8 cellular contexts compared by ENCODE assay signal in genomic region chr6:32127409-32127716, GRCh38. TPM values are rescaled to one million over a fixed set of nuclear protein-coding genes. Genes with fewer than 3 reads are reported as not detected.
DNase-seq lines count a peak whose midpoint lies in the region; ATAC-seq and TF ChIP-seq lines count a peak whose summit lies in the region.

No MANE protein-coding gene starts in this region.

- H3K79me2 ChIP-seq in Loucy (ENCODE audit: insufficient read depth, low read length) = peaks cover 38% of the 10 kb centered on the region

- intact Hi-C loops in dorsolateral prefrontal cortex (cut with DNase I) = loop anchor here (2.0 to 10.0 kb wide), 3 partner anchors 27 to 225 kb away; partner anchors contain the start of genes PPT2 (in 1 of the 2) and ZBTB12 (in 1 of the 2)
- intact Hi-C loops in natural killer cell (cut with micrococcal nuclease) = no loop called here
- intact Hi-C loops in posterior vena cava (cut with DNase I) = loop anchor here in 1 of 2 donors (5.0 kb wide), 1 partner anchor 50 kb away; the partner anchor contains the start of genes AGPAT1 and RNF5

- no peaks in the 10 kb centered on the region for H3K9me3 Mint-ChIP-seq in natural killer cell

- no peak for DNase-seq in AG10803 (ENCODE audit: low read depth)
- DNase-seq in dorsolateral prefrontal cortex = no peak
- DNase-seq in natural killer cell = no peak
- DNase-seq in NCI-H1694 treated with DMSO at 0.1 percent for 48 hours (lab: John Stamatoyannopoulos, UW) = no peak
- no peak for DNase-seq in posterior vena cava (ENCODE audit: low spot score)
- no peak for DNase-seq in putamen (ENCODE audit: low spot score)

- H3K27me3 ChIP-seq in Loucy (ENCODE audit: insufficient read depth, low read length, poor library complexity, severe bottlenecking) (no peaks in the 10 kb centered on the region), dorsolateral prefrontal cortex (no peaks in the 10 kb centered on the region)

- H3K4me1 ChIP-seq in Loucy (ENCODE audit: insufficient read depth, low read length, poor library complexity, severe bottlenecking) = peaks cover 25% of the 10 kb centered on the region

- peaks cover 51 to 56% of the 10 kb centered on the region in 2 donors for H3K4me1 Mint-ChIP-seq in natural killer cell

- peak overlapping the region in 50 of 59 donors; percentile 13 to 95 (median 89) for H3K27ac ChIP-seq in dorsolateral prefrontal cortex

- no peaks in the 10 kb centered on the region for H3F3A ChIP-seq in Loucy (ENCODE audit: low read depth)

- peak overlapping the region; percentile 93 to 98 for H3K27ac Mint-ChIP-seq in natural killer cell

- H2AFZ ChIP-seq in Loucy (ENCODE audit: low read length) = no peak overlapping the region

- H3K9ac ChIP-seq in Loucy (ENCODE audit: low read depth, low read length, poor library complexity, severe bottlenecking) = peak overlapping the region; percentile 91

- no peaks in the 10 kb centered on the region for H3K9me3 ChIP-seq in Loucy (ENCODE audit: insufficient read depth, low read depth, low read length)

- H3K27me3 Mint-ChIP-seq in natural killer cell (ENCODE audit: low read depth in 2 of 2) = no peaks in the 10 kb centered on the region

- peaks cover 2% of the 10 kb centered on the region; the same call in 1 of the 2 replicates for H3K36me3 ChIP-seq in Loucy (ENCODE audit: insufficient read depth, low read length)

- ATAC-seq in natural killer cell (no peak), HG03469 (IDR thresholded peaks at IDR 0.05; ENCODE audit: unreplicated experiment) (no peak)

- H4K20me1 ChIP-seq in Loucy (ENCODE audit: insufficient read depth, low read length, poor library complexity, severe bottlenecking) = peaks cover 17% of the 10 kb centered on the region

- TF ChIP-seq CTCF in AG10803 (conservative IDR thresholded peaks at IDR 0.05; ENCODE audit: low read length) = no peak
- no peak for TF ChIP-seq CTCF in Loucy (conservative IDR thresholded peaks at IDR 0.05; ENCODE audit: low read length)
- no peak for TF ChIP-seq CTCF in dorsolateral prefrontal cortex (IDR thresholded peaks at IDR 0.05 in 54 of 56, conservative IDR thresholded peaks at IDR 0.05 in 2 of 56; ENCODE audit: low read depth in 1 of 56, partially characterized antibody in 56 of 56)
- no peak for TF ChIP-seq CTCF in natural killer cell (IDR thresholded peaks at IDR 0.05)

- peak overlapping the region; percentile 94 for H3K4me3 Mint-ChIP-seq in natural killer cell

- peak overlapping the region; percentile 98 for H3K4me2 ChIP-seq in Loucy (ENCODE audit: low read depth, low read length, poor library complexity, severe bottlenecking)

- peak overlapping the region; percentile 100 for H3K4me3 ChIP-seq in AG10803 (ENCODE audit: low read length)
- peak overlapping the region; percentile 91 for H3K4me3 ChIP-seq in Loucy (ENCODE audit: low read length, poor library complexity, severe bottlenecking)
- peak overlapping the region; percentile 60 to 100 (median 93) for H3K4me3 ChIP-seq in dorsolateral prefrontal cortex

- H3K9me2 ChIP-seq in Loucy (replicated peaks; ENCODE audit: low read depth, low read length) = no peaks in the 10 kb centered on the region

- peaks cover 7% of the 10 kb centered on the region for H3K36me3 Mint-ChIP-seq in natural killer cell

RNA-seq across cellular contexts. Expression of gene ATF6B, which starts 0.7 kb away (rescaled TPM):
- total RNA-seq in dorsolateral prefrontal cortex (100 to 1,000 TPM in 8 of 120 experiments, 10 to 100 TPM in 112; 61.3 to 117 (median 80.7) TPM), natural killer cell (100 to 1,000 TPM; 157 to 187 (median 178) TPM), posterior vena cava (10 to 100 TPM; 39.0 to 63.1 TPM)

RNA-seq across cellular contexts. Expression of gene FKBPL, which starts 2.7 kb away (rescaled TPM):
- total RNA-seq in dorsolateral prefrontal cortex (1 to 10 TPM; 2.2 to 8.2 (median 5.4) TPM), natural killer cell (1 to 10 TPM; 1.8 to 3.2 (median 2.4) TPM), posterior vena cava (1 to 10 TPM; 2.0 to 2.8 TPM)

RNA-seq across cellular contexts. Expression of gene TNXB, which starts 18.2 kb away (rescaled TPM):
- total RNA-seq in dorsolateral prefrontal cortex = 10 to 100 TPM; 10.8 to 47.8 (median 25.8) TPM
- 10 to 100 TPM; 11.7 to 15.2 (median 13.5) TPM for total RNA-seq in natural killer cell
- total RNA-seq in posterior vena cava = 100 to 1,000 TPM; 189 to 407 TPM

RNA-seq across cellular contexts. Expression of gene PRRT1, which starts 24.4 kb away (rescaled TPM):
- total RNA-seq in dorsolateral prefrontal cortex (100 to 1,000 TPM in 2 of 120 experiments, 10 to 100 TPM in 118; 29.0 to 121 (median 64.1) TPM), natural killer cell (under 1 TPM; 0.38 to 0.63 (median 0.54) TPM), posterior vena cava (1 to 10 TPM; 2.6 to 3.6 TPM)

RNA-seq across cellular contexts. Expression of gene PPT2, which starts 26.6 kb away (rescaled TPM):
- total RNA-seq in dorsolateral prefrontal cortex = 10 to 100 TPM; 21.2 to 55.9 (median 31.2) TPM
- 10 to 100 TPM; 16.3 to 28.3 (median 19.0) TPM for total RNA-seq in natural killer cell
- total RNA-seq in posterior vena cava = 10 to 100 TPM; 14.2 to 18.4 TPM
